Comparison of ENCODE assay signal across 9 cellular contexts in genomic region chr11:69442807-69443137, GRCh38. TPM values are rescaled to one million over a fixed set of nuclear protein-coding genes. Genes with fewer than 3 reads are reported as not detected.
A peak's percentile ranks its signal among the peaks of the same experiment; 100 is the strongest.
DNase-seq lines count a peak whose midpoint lies in the region; ATAC-seq and TF ChIP-seq lines count a peak whose summit lies in the region.
"Had no signal": no experiment of that assay in that cellular context is flagged by ENCODE, and none has a peak within 500 bp of the region (broad histone marks: within the 10 kb centered on the region; RNA-seq: fewer than 3 reads in every experiment).

No MANE protein-coding gene starts in this region.

- H3K27ac ChIP-seq in heart left ventricle (peak overlapping the region; percentile 67 to 95 (median 90)), duodenal mucosa (ENCODE audit: low read depth, low read length) (peak overlapping the region; percentile 73)

- no peaks in the 10 kb centered on the region for H3K36me3 ChIP-seq in heart left ventricle
- no peaks in the 10 kb centered on the region for H3K36me3 ChIP-seq in duodenal mucosa (ENCODE audit: control insufficient read depth in 1 of 2, insufficient read depth in 2 of 2, low read length in 2 of 2)

- ATAC-seq in heart left ventricle = peak; percentile 4 to 39 (median 7)
- ATAC-seq in GM18861 (IDR thresholded peaks at IDR 0.05; ENCODE audit: unreplicated experiment) = no peak

- H3K4me3 ChIP-seq in heart left ventricle (peak overlapping the region in 7 of 12 donors; percentile 39 to 64 (median 49)), duodenal mucosa (ENCODE audit: low read depth in 1 of 2, low read length in 2 of 2) (peak overlapping the region in 1 of 2 donors; percentile 36)

- intact Hi-C loops in heart left ventricle (cut with DNase I) = loop anchor here in 9 of 10 donors (2.0 to 10.0 kb wide), 11 partner anchors 102 to 340 kb away; partner anchors contain the start of genes CCND1 (in 3 of the 9) and MYEOV (in 2 of the 9)
- intact Hi-C loops in cardiac septum (cut with DNase I) = loop anchor here (1.0 to 10.0 kb wide), 4 partner anchors 26 to 318 kb away; no protein-coding TSS in a partner anchor

- TF ChIP-seq POLR2A in heart left ventricle (IDR thresholded peaks at IDR 0.05) = no peak

- H3K9ac ChIP-seq in duodenal mucosa (ENCODE audit: low read depth in 1 of 2, low read length in 2 of 2) = no peak overlapping the region

- 19 to 31% (median 26%) methylated on average over 6 to 10 of the region's 10 CpGs for WGBS in heart left ventricle, 4 donors

- H3K27me3 ChIP-seq in heart left ventricle = no peaks in the 10 kb centered on the region
- H3K27me3 ChIP-seq in duodenal mucosa (ENCODE audit: control insufficient read depth in 1 of 2, insufficient read depth in 2 of 2, low read length in 2 of 2) = no peaks in the 10 kb centered on the region

- H3K9me3 ChIP-seq in heart left ventricle = no peaks in the 10 kb centered on the region
- H3K9me3 ChIP-seq in duodenal mucosa (ENCODE audit: control insufficient read depth in 1 of 2, low read length in 2 of 2) = no peaks in the 10 kb centered on the region

- H3K4me1 ChIP-seq in heart left ventricle (peaks cover 3 to 43% (median 31%) of the 10 kb centered on the region in 12 donors), duodenal mucosa (ENCODE audit: control insufficient read depth in 1 of 2, insufficient read depth in 2 of 2, low read length in 2 of 2) (peaks cover 21 to 22% of the 10 kb centered on the region in 2 donors)

- peak; percentile 60 to 79 (median 64) for DNase-seq in heart left ventricle
- no peak for DNase-seq in cardiac septum (ENCODE audit: low spot score)
- peak; percentile 54 for DNase-seq in myocyte (ENCODE audit: low read depth)
- DNase-seq in superior temporal gyrus (ENCODE audit: extremely low spot score) = no peak
- no peak for DNase-seq in stimulated activated CD4-positive, alpha-beta T cell treated with anti-CD3 and anti-CD28 coated beads, Interleukin-15, amount 100 ng/mL, for 24 hours
- no peak for DNase-seq in NOMO-1 treated with DMSO at 0.1 percent for 48 hours (lab: John Stamatoyannopoulos, UW; ENCODE audit: unreplicated experiment)

- no peak for TF ChIP-seq CTCF in heart left ventricle (IDR thresholded peaks at IDR 0.05)

RNA-seq across cellular contexts. Expression of gene LINC01488, which starts 38.7 kb away (rescaled TPM):
- under 1 TPM in 5 of 9 donors, not detected in 4; 0.04 to 0.42 (median 0.13) TPM for total RNA-seq in heart left ventricle
- polyA plus RNA-seq in heart left ventricle = under 1 TPM in 1 of 2 donors, not detected in 1; 0.23 TPM
- 0.19 TPM for total RNA-seq in cardiac septum
- not detected in 2 replicates for total RNA-seq in myocyte
- 0.03 TPM for polyA plus RNA-seq in myocyte (2012)
- total RNA-seq: natural killer cell treated with Interleukin-12 subunit alpha and Interleukin-12 subunit beta and Interleukin-15 and Interleukin-18, amount 100 ng/mL, for 72 hours had no signal

Comparison
In these comparisons a context has a peak if more than half of its experiments do, and no peak if none do; other contexts are left out.
1. DNase-seq: peak in heart left ventricle (5 of 5) and myocyte (single experiment); none in cardiac septum (single experiment), superior temporal gyrus (single experiment), stimulated activated CD4-positive, alpha-beta T cell treated with anti-CD3 and anti-CD28 coated beads, Interleukin-15, amount 100 ng/mL, for 24 hours (single experiment) and NOMO-1 treated with DMSO at 0.1 percent for 48 hours (single experiment).